ENCODE assay signal across 6 cellular contexts in the genomic region with DNA sequence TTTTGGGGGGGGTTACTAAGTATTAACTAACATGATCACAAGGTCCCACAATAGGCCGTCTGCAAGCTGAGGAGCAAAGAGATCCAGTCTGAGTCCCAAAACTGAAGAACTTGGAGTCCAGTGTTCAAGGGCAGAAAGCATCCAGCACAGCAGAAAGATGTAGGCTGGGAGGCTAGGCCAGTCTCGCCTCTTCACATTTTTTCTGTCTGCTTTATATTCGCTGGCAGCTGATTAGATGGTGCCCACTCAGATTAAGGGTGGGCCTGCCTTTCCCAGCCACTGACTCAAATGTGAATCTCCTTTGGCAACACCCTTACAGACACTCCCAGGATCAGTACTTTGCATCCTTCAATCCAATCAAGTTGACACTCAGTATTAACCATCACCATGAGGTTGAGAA. TPM values are rescaled to one million over a fixed set of nuclear protein-coding genes. Genes with fewer than 3 reads are reported as not detected.
"Had no signal": no experiment of that assay in that cellular context is flagged by ENCODE, and none has a peak within 500 bp of the region (broad histone marks: within the 10 kb centered on the region; RNA-seq: fewer than 3 reads in every experiment).

No MANE protein-coding gene starts in this region.

RNA-seq across cellular contexts. Expression of a gene that starts 7.2 kb away (rescaled TPM):
- total RNA-seq: HepG2, HT-29, HT1080, IMR-90, K562 had no signal
- polyA plus RNA-seq: HepG2, IgD-negative memory B cell, IMR-90, K562 had no signal

RNA-seq across cellular contexts. Expression of a gene that starts 7.8 kb away (rescaled TPM):
- total RNA-seq: HepG2, HT-29, HT1080, IMR-90, K562 had no signal
- polyA plus RNA-seq: HepG2, IgD-negative memory B cell, IMR-90, K562 had no signal

RNA-seq across cellular contexts. Expression of a gene that starts 21.6 kb away (rescaled TPM):
- total RNA-seq: HT-29, HT1080, IMR-90, K562 had no signal
- polyA plus RNA-seq: IgD-negative memory B cell, IMR-90, K562 had no signal

RNA-seq across cellular contexts. Expression of a gene that starts 23.0 kb away (rescaled TPM):
- total RNA-seq: HepG2, HT-29, HT1080, IMR-90, K562 had no signal
- polyA plus RNA-seq: HepG2, IgD-negative memory B cell, IMR-90, K562 had no signal

RNA-seq across cellular contexts. Expression of a gene that starts 32.0 kb away (rescaled TPM):
- total RNA-seq: HepG2, HT-29, HT1080, IMR-90, K562 had no signal
- polyA plus RNA-seq: HepG2, IgD-negative memory B cell, IMR-90, K562 had no signal
